Comparison of ENCODE assay signal across 2 cellular contexts in the genomic region with DNA sequence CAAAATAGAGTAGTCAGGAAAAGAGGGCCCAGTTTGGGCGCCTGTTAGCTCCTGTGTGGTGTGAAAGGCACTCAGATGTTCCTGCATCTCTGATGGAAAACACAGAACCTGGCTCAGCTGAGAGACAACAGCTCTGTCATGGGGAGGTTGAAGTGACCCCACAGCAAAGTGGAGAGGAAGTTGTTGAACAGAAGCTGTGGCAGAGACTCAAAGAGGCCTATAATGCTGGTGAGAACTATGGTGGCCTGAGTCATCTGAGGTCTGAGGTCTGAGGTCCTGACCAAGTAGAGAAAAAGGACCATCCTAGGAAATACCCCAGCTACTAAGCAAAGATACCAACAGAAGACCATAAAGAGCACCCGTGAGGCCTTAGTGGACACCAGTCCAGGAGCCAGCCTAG.
TF ChIP-seq lines count a peak whose summit lies in the region.

No MANE protein-coding gene starts in this region.

TF ChIP-seq in HepG2, 621 proteins besides CTCF, POLR2A, EP300 and RAD21:
- no peak for TF ChIP-seq REL (CRISPR knock-in tag; conservative IDR thresholded peaks at IDR 0.05)
- no peak for TF ChIP-seq HMG20A (CRISPR knock-in tag; IDR thresholded peaks at IDR 0.05; ENCODE audit: borderline replicate concordance)
- TF ChIP-seq ZSCAN12 (CRISPR knock-in tag; IDR thresholded peaks at IDR 0.05), result no peak
- TF ChIP-seq, protein P1, sequence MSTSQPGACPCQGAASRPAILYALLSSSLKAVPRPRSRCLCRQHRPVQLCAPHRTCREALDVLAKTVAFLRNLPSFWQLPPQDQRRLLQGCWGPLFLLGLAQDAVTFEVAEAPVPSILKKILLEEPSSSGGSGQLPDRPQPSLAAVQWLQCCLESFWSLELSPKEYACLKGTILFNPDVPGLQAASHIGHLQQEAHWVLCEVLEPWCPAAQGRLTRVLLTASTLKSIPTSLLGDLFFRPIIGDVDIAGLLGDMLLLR (CRISPR knock-in tag; IDR thresholded peaks at IDR 0.05), result no peak
- no peak for TF ChIP-seq CCDC6 (CRISPR knock-in tag; IDR thresholded peaks at IDR 0.05)
- TF ChIP-seq MAZ (IDR thresholded peaks at IDR 0.05; ENCODE audit: borderline replicate concordance, low read depth, low read length), result no peak
- no peak for TF ChIP-seq MAZ (CRISPR knock-in tag; IDR thresholded peaks at IDR 0.05; ENCODE audit: low read depth)
- TF ChIP-seq ZNF772 (CRISPR knock-in tag; IDR thresholded peaks at IDR 0.05), result no peak

TF ChIP-seq in H1, 55 proteins besides CTCF, POLR2A, EP300 and RAD21:
- no peak for TF ChIP-seq ZNF274 (IDR thresholded peaks at IDR 0.05; ENCODE audit: borderline replicate concordance, extremely low read depth, low read length)
- TF ChIP-seq TBP (IDR thresholded peaks at IDR 0.05; ENCODE audit: low read depth, low read length), result no peak
- TF ChIP-seq TAF1 (IDR thresholded peaks at IDR 0.05; ENCODE audit: low read depth, low read length), result no peak
- no peak for TF ChIP-seq SP2 (IDR thresholded peaks at IDR 0.05; ENCODE audit: low read length)
- no peak for TF ChIP-seq BCL11A (IDR thresholded peaks at IDR 0.05; ENCODE audit: low read depth in 2 of 2, low read length in 2 of 2)
- TF ChIP-seq SUZ12 (IDR thresholded peaks at IDR 0.05; ENCODE audit: low read length), result no peak
- TF ChIP-seq, protein P2, sequence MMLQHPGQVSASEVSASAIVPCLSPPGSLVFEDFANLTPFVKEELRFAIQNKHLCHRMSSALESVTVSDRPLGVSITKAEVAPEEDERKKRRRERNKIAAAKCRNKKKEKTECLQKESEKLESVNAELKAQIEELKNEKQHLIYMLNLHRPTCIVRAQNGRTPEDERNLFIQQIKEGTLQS (IDR thresholded peaks at IDR 0.05; ENCODE audit: insufficient read depth, low read depth, low read length), result no peak
- TF ChIP-seq CTBP2 (IDR thresholded peaks at IDR 0.05; ENCODE audit: borderline replicate concordance, insufficient read depth, insufficient read length, low read length), result no peak
- no peak for TF ChIP-seq BACH1 (IDR thresholded peaks at IDR 0.05; ENCODE audit: low read length)
- TF ChIP-seq CHD2 (IDR thresholded peaks at IDR 0.05; ENCODE audit: low read length), result no peak
- TF ChIP-seq EZH2 (IDR thresholded peaks at IDR 0.05; ENCODE audit: low read depth, low read length, severe bottlenecking), result no peak
- no peak for TF ChIP-seq SIN3A (conservative IDR thresholded peaks at IDR 0.05 in 1 of 2, IDR thresholded peaks at IDR 0.05 in 1 of 2; ENCODE audit: low read depth in 1 of 2, low read length in 2 of 2)
- no peak for TF ChIP-seq RNF2 (IDR thresholded peaks at IDR 0.05; ENCODE audit: borderline replicate concordance, low read depth, low read length, missing control alignments, poor library complexity, severe bottlenecking)
- no peak for TF ChIP-seq SP1 (IDR thresholded peaks at IDR 0.05; ENCODE audit: low read depth, low read length)
